In the genomic region with DNA sequence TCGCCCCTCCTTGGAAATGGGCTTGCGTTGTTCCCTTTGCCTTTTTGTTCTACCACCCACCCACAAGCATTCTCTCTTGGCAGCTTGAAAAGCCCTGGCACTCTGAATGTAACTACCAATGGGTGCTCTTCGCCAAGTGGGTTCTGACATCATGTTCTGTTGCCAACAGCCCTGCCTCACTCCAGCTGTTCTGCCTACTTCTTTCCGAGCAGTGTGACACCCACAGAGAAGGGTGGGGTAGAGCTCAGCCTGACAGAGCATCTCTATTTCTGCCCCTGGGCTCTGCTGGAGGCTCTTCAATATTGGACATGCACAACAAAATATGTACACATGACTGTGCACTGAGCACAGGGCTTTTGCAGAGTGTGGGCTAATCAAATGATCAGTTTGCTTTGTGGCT, we compare ENCODE assay signal across 1 cellular context.
TF ChIP-seq lines count a peak whose summit lies in the region.

No MANE protein-coding gene starts in this region.

TF ChIP-seq in K562, 482 proteins besides CTCF, POLR2A, EP300 and RAD21:
- TF ChIP-seq, protein P1, sequence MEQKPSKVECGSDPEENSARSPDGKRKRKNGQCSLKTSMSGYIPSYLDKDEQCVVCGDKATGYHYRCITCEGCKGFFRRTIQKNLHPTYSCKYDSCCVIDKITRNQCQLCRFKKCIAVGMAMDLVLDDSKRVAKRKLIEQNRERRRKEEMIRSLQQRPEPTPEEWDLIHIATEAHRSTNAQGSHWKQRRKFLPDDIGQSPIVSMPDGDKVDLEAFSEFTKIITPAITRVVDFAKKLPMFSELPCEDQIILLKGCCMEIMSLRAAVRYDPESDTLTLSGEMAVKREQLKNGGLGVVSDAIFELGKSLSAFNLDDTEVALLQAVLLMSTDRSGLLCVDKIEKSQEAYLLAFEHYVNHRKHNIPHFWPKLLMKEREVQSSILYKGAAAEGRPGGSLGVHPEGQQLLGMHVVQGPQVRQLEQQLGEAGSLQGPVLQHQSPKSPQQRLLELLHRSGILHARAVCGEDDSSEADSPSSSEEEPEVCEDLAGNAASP (IDR thresholded peaks at IDR 0.05): no peak
- TF ChIP-seq ZNF445 (CRISPR knock-in tag; IDR thresholded peaks at IDR 0.05; ENCODE audit: low read depth): no peak
- no peak for TF ChIP-seq SIX5 (IDR thresholded peaks at IDR 0.05; ENCODE audit: borderline replicate concordance in 1 of 2, insufficient read depth in 1 of 2, low read depth in 1 of 2, low read length in 2 of 2)
- TF ChIP-seq, protein P2, sequence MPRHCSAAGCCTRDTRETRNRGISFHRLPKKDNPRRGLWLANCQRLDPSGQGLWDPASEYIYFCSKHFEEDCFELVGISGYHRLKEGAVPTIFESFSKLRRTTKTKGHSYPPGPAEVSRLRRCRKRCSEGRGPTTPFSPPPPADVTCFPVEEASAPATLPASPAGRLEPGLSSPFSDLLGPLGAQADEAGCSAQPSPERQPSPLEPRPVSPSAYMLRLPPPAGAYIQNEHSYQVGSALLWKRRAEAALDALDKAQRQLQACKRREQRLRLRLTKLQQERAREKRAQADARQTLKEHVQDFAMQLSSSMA (CRISPR knock-in tag; IDR thresholded peaks at IDR 0.05): no peak
- no peak for TF ChIP-seq ETS2 (tag; IDR thresholded peaks at IDR 0.05; ENCODE audit: borderline replicate concordance, poor library complexity, severe bottlenecking)
- TF ChIP-seq HNRNPUL1 (IDR thresholded peaks at IDR 0.05; ENCODE audit: low read length): no peak
- no peak for TF ChIP-seq NFATC3 (IDR thresholded peaks at IDR 0.05)
- TF ChIP-seq STAG1 (CRISPR knock-in tag; IDR thresholded peaks at IDR 0.05; ENCODE audit: borderline replicate concordance): no peak
- TF ChIP-seq, protein P3, sequence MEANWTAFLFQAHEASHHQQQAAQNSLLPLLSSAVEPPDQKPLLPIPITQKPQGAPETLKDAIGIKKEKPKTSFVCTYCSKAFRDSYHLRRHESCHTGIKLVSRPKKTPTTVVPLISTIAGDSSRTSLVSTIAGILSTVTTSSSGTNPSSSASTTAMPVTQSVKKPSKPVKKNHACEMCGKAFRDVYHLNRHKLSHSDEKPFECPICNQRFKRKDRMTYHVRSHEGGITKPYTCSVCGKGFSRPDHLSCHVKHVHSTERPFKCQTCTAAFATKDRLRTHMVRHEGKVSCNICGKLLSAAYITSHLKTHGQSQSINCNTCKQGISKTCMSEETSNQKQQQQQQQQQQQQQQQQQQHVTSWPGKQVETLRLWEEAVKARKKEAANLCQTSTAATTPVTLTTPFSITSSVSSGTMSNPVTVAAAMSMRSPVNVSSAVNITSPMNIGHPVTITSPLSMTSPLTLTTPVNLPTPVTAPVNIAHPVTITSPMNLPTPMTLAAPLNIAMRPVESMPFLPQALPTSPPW (CRISPR knock-in tag; IDR thresholded peaks at IDR 0.05): no peak
- no peak for TF ChIP-seq HCFC1 (IDR thresholded peaks at IDR 0.05; ENCODE audit: low read depth, low read length)
- TF ChIP-seq, protein P4, sequence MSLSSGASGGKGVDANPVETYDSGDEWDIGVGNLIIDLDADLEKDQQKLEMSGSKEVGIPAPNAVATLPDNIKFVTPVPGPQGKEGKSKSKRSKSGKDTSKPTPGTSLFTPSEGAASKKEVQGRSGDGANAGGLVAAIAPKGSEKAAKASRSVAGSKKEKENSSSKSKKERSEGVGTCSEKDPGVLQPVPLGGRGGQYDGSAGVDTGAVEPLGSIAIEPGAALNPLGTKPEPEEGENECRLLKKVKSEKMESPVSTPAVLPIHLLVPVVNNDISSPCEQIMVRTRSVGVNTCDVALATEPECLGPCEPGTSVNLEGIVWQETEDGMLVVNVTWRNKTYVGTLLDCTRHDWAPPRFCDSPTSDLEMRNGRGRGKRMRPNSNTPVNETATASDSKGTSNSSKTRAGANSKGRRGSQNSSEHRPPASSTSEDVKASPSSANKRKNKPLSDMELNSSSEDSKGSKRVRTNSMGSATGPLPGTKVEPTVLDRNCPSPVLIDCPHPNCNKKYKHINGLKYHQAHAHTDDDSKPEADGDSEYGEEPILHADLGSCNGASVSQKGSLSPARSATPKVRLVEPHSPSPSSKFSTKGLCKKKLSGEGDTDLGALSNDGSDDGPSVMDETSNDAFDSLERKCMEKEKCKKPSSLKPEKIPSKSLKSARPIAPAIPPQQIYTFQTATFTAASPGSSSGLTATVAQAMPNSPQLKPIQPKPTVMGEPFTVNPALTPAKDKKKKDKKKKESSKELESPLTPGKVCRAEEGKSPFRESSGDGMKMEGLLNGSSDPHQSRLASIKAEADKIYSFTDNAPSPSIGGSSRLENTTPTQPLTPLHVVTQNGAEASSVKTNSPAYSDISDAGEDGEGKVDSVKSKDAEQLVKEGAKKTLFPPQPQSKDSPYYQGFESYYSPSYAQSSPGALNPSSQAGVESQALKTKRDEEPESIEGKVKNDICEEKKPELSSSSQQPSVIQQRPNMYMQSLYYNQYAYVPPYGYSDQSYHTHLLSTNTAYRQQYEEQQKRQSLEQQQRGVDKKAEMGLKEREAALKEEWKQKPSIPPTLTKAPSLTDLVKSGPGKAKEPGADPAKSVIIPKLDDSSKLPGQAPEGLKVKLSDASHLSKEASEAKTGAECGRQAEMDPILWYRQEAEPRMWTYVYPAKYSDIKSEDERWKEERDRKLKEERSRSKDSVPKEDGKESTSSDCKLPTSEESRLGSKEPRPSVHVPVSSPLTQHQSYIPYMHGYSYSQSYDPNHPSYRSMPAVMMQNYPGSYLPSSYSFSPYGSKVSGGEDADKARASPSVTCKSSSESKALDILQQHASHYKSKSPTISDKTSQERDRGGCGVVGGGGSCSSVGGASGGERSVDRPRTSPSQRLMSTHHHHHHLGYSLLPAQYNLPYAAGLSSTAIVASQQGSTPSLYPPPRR (CRISPR knock-in tag; IDR thresholded peaks at IDR 0.05; ENCODE audit: borderline replicate concordance): no peak
